1 cellular context compared by ENCODE assay signal in the genomic region with DNA sequence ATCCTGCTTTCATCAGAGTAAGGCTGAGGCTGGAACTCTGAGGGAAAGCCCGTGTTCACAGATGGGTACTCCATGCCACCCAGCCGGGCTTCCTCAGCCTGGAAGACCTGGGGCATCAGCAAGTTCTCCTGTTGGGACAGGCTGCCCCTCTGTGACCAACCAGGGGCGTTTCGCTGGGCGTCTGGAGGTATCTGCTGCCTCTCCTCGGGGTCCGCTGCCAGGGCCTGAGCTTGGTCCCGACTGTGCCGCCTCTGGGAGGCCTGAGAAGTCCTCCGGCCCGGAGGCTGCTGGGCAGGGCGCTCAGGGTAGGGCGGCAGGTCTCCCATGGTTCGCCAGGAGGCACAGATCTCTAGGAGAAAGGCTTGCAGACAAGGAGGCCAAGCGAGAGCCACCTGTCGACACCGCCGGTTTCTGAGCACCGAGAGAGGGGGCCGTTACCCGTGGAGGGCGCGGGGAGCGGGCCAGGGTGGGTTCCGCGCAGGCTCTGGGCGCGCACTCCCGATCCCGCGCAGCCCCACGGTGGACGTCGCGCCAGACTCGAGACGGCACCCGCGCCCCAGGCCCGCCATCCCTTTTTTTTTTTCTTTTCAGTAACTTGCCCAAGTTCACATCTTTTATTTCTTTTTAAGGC.
TF ChIP-seq lines count a peak whose summit lies in the region.

A gene (minus strand): TSS at position 458 of the 631 bp plus-strand sequence. CDS start 132 bp downstream, at position 326.

TF ChIP-seq in H1, 55 proteins besides CTCF, POLR2A, EP300 and RAD21:
- TF ChIP-seq, protein P1, sequence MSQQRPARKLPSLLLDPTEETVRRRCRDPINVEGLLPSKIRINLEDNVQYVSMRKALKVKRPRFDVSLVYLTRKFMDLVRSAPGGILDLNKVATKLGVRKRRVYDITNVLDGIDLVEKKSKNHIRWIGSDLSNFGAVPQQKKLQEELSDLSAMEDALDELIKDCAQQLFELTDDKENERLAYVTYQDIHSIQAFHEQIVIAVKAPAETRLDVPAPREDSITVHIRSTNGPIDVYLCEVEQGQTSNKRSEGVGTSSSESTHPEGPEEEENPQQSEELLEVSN (IDR thresholded peaks at IDR 0.05) = no peak
- TF ChIP-seq TAF1 (IDR thresholded peaks at IDR 0.05; ENCODE audit: low read depth, low read length) (0 out of 2 replicates have a peak, but pooled peaks have one; percentile 11), SP4 (IDR thresholded peaks at IDR 0.05; ENCODE audit: low read length) (0 out of 2 replicates have a peak, but pooled peaks have one; percentile 42), ASH2L (IDR thresholded peaks at IDR 0.05; ENCODE audit: low read length) (peak; percentile 60), EGR1 (IDR thresholded peaks at IDR 0.05; ENCODE audit: borderline replicate concordance, low read depth, low read length) (no peak)
TF ChIP-seq in H1: peak in this region for 3.
